Comparison of ENCODE assay signal across 30 cellular contexts in genomic region chr13:62433660-62434059, GRCh38.
"Had no signal": no experiment of that assay in that cellular context is flagged by ENCODE, and none has a peak within 500 bp of the region (broad histone marks: within the 10 kb centered on the region; RNA-seq: fewer than 3 reads in every experiment).

No MANE protein-coding gene starts in this region.

- DNase-seq: effector memory CD8-positive, alpha-beta T cell; erythroblast; esophagus squamous epithelium; foreskin melanocyte; glutamatergic neuron; heart right ventricle; hippocampal formation; left cardiac atrium; left lung; mesenchymal stem cell; mucosa of descending colon; naive B cell; stimulated activated CD4-positive, alpha-beta T cell treated with anti-CD3 and anti-CD28 coated beads, Interleukin-12 subunit alpha, Interleukin-12 subunit beta, amount 100 ng/mL, for 4 hours; stimulated activated CD4-positive, alpha-beta T cell treated with anti-CD3 and anti-CD28 coated beads, Interleukin-1b, Interleukin-23, amount 100 ng/mL, for 48 hours; stimulated activated CD4-positive, alpha-beta T cell treated with anti-CD3 and anti-CD28 coated beads, Interleukin-4, amount 100 ng/mL, for 1 hour; stimulated activated naive CD4-positive, alpha-beta T cell treated with Interleukin-2 at 50 U/mL for 16 hours; stomach; thyroid gland; trophoblast cell had no signal

- H3K36me3 Mint-ChIP-seq: mesothelial cell of epicardium; naive B cell; stimulated activated effector memory CD8-positive, alpha-beta T cell treated with anti-CD3 and anti-CD28 coated beads, Interleukin-12 subunit alpha, Interleukin-12 subunit beta, amount 100 ng/mL, for 72 hours had no signal

- H3K27ac Mint-ChIP-seq: effector memory CD8-positive, alpha-beta T cell; mesothelial cell of epicardium; naive B cell; natural killer cell treated with Interleukin-12 subunit alpha and Interleukin-12 subunit beta and Interleukin-15 and Interleukin-18, amount 100 ng/mL, for 72 hours; stimulated activated effector memory CD8-positive, alpha-beta T cell treated with anti-CD3 and anti-CD28 coated beads, Interleukin-12 subunit alpha, Interleukin-12 subunit beta, amount 100 ng/mL, for 72 hours had no signal

- H3K27me3 ChIP-seq: esophagus squamous epithelium, heart right ventricle, left lung, neutrophil, right atrium auricular region, stomach, thyroid gland, vagina had no signal

- H3K4me3 Mint-ChIP-seq: effector memory CD8-positive, alpha-beta T cell; mesothelial cell of epicardium; naive B cell; natural killer cell treated with Interleukin-12 subunit alpha and Interleukin-12 subunit beta and Interleukin-15 and Interleukin-18, amount 100 ng/mL, for 72 hours; neural crest cell; stimulated activated effector memory CD8-positive, alpha-beta T cell treated with anti-CD3 and anti-CD28 coated beads, Interleukin-12 subunit alpha, Interleukin-12 subunit beta, amount 100 ng/mL, for 72 hours had no signal

- H3K9me3 ChIP-seq: esophagus squamous epithelium, heart right ventricle, left lung, neutrophil, prostate gland, right atrium auricular region, stomach, thyroid gland, vagina had no signal

- H3K27me3 Mint-ChIP-seq: effector memory CD8-positive, alpha-beta T cell; naive B cell; natural killer cell treated with Interleukin-12 subunit alpha and Interleukin-12 subunit beta and Interleukin-15 and Interleukin-18, amount 100 ng/mL, for 72 hours had no signal

- H3K4me1 Mint-ChIP-seq: mesothelial cell of epicardium; naive B cell; neural crest cell; stimulated activated effector memory CD8-positive, alpha-beta T cell treated with anti-CD3 and anti-CD28 coated beads, Interleukin-12 subunit alpha, Interleukin-12 subunit beta, amount 100 ng/mL, for 72 hours had no signal

- H3K4me3 ChIP-seq: esophagus squamous epithelium, heart right ventricle, left lung, mucosa of descending colon, prostate gland, right atrium auricular region, smooth muscle cell, stomach, thyroid gland, vagina had no signal

- H3K4me1 ChIP-seq: esophagus squamous epithelium, heart right ventricle, left lung, parathyroid adenoma, prostate gland, right atrium auricular region, stomach, thyroid gland, vagina had no signal

- H3K27ac ChIP-seq: esophagus squamous epithelium, heart right ventricle, left lung, neutrophil, parathyroid adenoma, prostate gland, right atrium auricular region, stomach, thyroid gland, vagina had no signal

- ATAC-seq: effector memory CD8-positive, alpha-beta T cell; heart right ventricle; left cardiac atrium; left lung; mucosa of descending colon; natural killer cell treated with Interleukin-12 subunit alpha and Interleukin-12 subunit beta and Interleukin-15 and Interleukin-18, amount 100 ng/mL, for 72 hours; sciatic nerve; stimulated activated effector memory CD8-positive, alpha-beta T cell treated with anti-CD3 and anti-CD28 coated beads, Interleukin-12 subunit alpha, Interleukin-12 subunit beta, amount 100 ng/mL, for 72 hours had no signal

- H3K36me3 ChIP-seq: esophagus squamous epithelium, heart right ventricle, left lung, neutrophil, prostate gland, right atrium auricular region, stomach, thyroid gland, vagina had no signal

- H3K9me3 Mint-ChIP-seq: mesothelial cell of epicardium, naive B cell, neural crest cell had no signal
